1 cellular context compared by ENCODE assay signal in genomic region chr9:19036611-19037010, GRCh38.
TF ChIP-seq lines count a peak whose summit lies in the region.

No MANE protein-coding gene starts in this region.

TF ChIP-seq in HCT116, 20 proteins besides CTCF, POLR2A, EP300 and RAD21 (continued from another document):
- TF ChIP-seq REST (IDR thresholded peaks at IDR 0.05; ENCODE audit: low read depth) (no peak), FOSL1 (IDR thresholded peaks at IDR 0.05; ENCODE audit: low read depth) (no peak), JUND (IDR thresholded peaks at IDR 0.05) (no peak)
